Comparison of ENCODE assay signal across 22 cellular contexts in genomic region chr9:133905493-133905892, GRCh38.
"Had no signal": no experiment of that assay in that cellular context is flagged by ENCODE, and none has a peak within 500 bp of the region (broad histone marks: within the 10 kb centered on the region; RNA-seq: fewer than 3 reads in every experiment).

No MANE protein-coding gene starts in this region.

- H3K4me3 ChIP-seq: MG63, SJCRH30 had no signal

- H3K36me3 ChIP-seq: MG63, SJCRH30 had no signal

- H3K27me3 ChIP-seq: MG63, SJCRH30 had no signal

- H3K9me3 ChIP-seq: MG63, SJCRH30 had no signal

- H3K27ac ChIP-seq: SJCRH30 had no signal

- H3K4me1 ChIP-seq: SJCRH30 had no signal

- DNase-seq: Karpas-422, KG1, MG63, NCI-H1092, NCI-H1105 treated with DMSO at 0.1 percent for 48 hours, NCI-H1417 treated with DMSO at 0.1 percent for 48 hours, NCI-H187, NCI-H2029, NCI-H2081 treated with DMSO at 0.1 percent for 48 hours, NCI-H2171, NCI-H226, NCI-H446, NCI-H510A, NCI-H524 treated with DMSO at 0.1 percent for 48 hours, NCI-H69, NCI-H774, RPMI8226, SHP77 treated with DMSO at 0.1 percent for 48 hours, SJCRH30, T-helper 1 cell had no signal

- ATAC-seq: Right ventricle myocardium inferior, SK-N-SH treated with all-trans-retinoic acid at 6 μM for 48 hours had no signal
